In genomic region chr4:21514022-21514421, GRCh38 we compare ENCODE assay signal across 27 cellular contexts.
DNase-seq lines count a peak whose midpoint lies in the region; ATAC-seq, FAIRE-seq and TF ChIP-seq lines count a peak whose summit lies in the region.
"Had no signal": no experiment of that assay in that cellular context is flagged by ENCODE, and none has a peak within 500 bp of the region (broad histone marks: within the 10 kb centered on the region; RNA-seq: fewer than 3 reads in every experiment).

No MANE protein-coding gene starts in this region.

- no peak for FAIRE-seq in endothelial cell of umbilical vein (lab: Jason Lieb, UNC)
- FAIRE-seq: A204.1, G401.6, GM12891, GM19239 had no signal

- dilution Hi-C loops in endothelial cell of umbilical vein (cut with MboI; ENCODE audit: extremely low pct_ligation_motif_present, low sequenced_read_pairs): no loop called here

- TF ChIP-seq CTCF in GM23338 (conservative IDR thresholded peaks at IDR 0.05; ENCODE audit: low read depth in 2 of 2) (no peak), endothelial cell of umbilical vein (IDR thresholded peaks at IDR 0.05; ENCODE audit: extremely low read depth in 1 of 2, insufficient read depth in 1 of 2, low read depth in 1 of 2, low read length in 2 of 2) (no peak)

- H4K20me1 ChIP-seq in GM23338 (replicated peaks; ENCODE audit: insufficient read depth) (no peaks in the 10 kb centered on the region), endothelial cell of umbilical vein (replicated peaks; ENCODE audit: control insufficient read depth, extremely low read depth, insufficient read depth, low read length) (no peaks in the 10 kb centered on the region)
- H4K20me1 ChIP-seq: BLaER1 had no signal

- H3K4me1 ChIP-seq in GM23338 (ENCODE audit: insufficient read depth): no peaks in the 10 kb centered on the region
- H3K4me1 ChIP-seq in endothelial cell of umbilical vein (ENCODE audit: control insufficient read depth, extremely low read depth, insufficient read depth, low read length): no peaks in the 10 kb centered on the region
- H3K4me1 ChIP-seq: BLaER1 had no signal

- peaks cover 3% of the 10 kb centered on the region for H3K27me3 Mint-ChIP-seq in GM23338 (ENCODE audit: insufficient read depth, low read depth, poor library complexity)
- H3K27me3 Mint-ChIP-seq: CD4-positive, alpha-beta memory T cell; CD4-positive, CD25-positive, alpha-beta regulatory T cell; CD8-positive, alpha-beta memory T cell had no signal

- no TSS peak for BruUV-seq in endothelial cell of umbilical vein (replicated peaks; lab: Mats Ljungman, UMichigan)

- H3K9ac ChIP-seq in endothelial cell of umbilical vein (replicated peaks; ENCODE audit: extremely low read depth, insufficient read depth, low read length): no peak overlapping the region
- H3K9ac ChIP-seq: BLaER1 had no signal

- CTCF ChIA-PET in endothelial cell of umbilical vein (lab: Charles Lee): interaction anchor here (0.8 to 11.0 kb wide), 7 partner anchors 17 to 875 kb away, joined by 3 to 403 read pairs (median 3); no protein-coding TSS in a partner anchor

- 0 out of 2 replicates have a peak overlapping the region, but pooled peaks have one; percentile 11 for H2AFZ ChIP-seq in GM23338
- H2AFZ ChIP-seq in endothelial cell of umbilical vein (ENCODE audit: low read depth, low read length): no peak overlapping the region

- intact Hi-C loops in endothelial cell of umbilical vein (cut with micrococcal nuclease): loop anchor here (5.0 to 10.0 kb wide), 2 partner anchors 141 to 1178 kb away; partner anchors contain the start of gene GBA3

- in situ Hi-C loops in G401 (cut with HindIII; ENCODE audit: low sequenced_read_pairs) (no loop called here), KBM-7 (cut with MboI; ENCODE audit: low pct_unique_long_range_greater_than_20kb, low sequenced_read_pairs) (loop anchor here (25.0 kb wide), 1 partner anchor 248 kb away; no protein-coding TSS in a partner anchor)

- H3K36me3 ChIP-seq in GM23338 (ENCODE audit: insufficient read depth): no peaks in the 10 kb centered on the region
- H3K36me3 ChIP-seq in endothelial cell of umbilical vein (ENCODE audit: control insufficient read depth in 2 of 2, extremely low read depth in 1 of 2, insufficient read depth in 2 of 2, low read length in 2 of 2): no peaks in the 10 kb centered on the region
- H3K36me3 ChIP-seq: BLaER1 had no signal

- POLR2A ChIA-PET in endothelial cell of umbilical vein (lab: Charles Lee): no interaction called here

- no peaks in the 10 kb centered on the region for H3K79me2 ChIP-seq in GM23338 (replicated peaks; ENCODE audit: insufficient read depth)
- no peaks in the 10 kb centered on the region for H3K79me2 ChIP-seq in endothelial cell of umbilical vein (ENCODE audit: control insufficient read depth, insufficient read depth, low read length)

- peaks cover 2% of the 10 kb centered on the region; the same call in 1 of the 2 replicates for H3K9me2 ChIP-seq in GM23338 (ENCODE audit: insufficient read depth)

- H3K9me3 Mint-ChIP-seq in GM23338: no peaks in the 10 kb centered on the region; the same call in 2 of the 3 replicates

- no peak overlapping the region for H3K27ac Mint-ChIP-seq in GM23338
- H3K27ac Mint-ChIP-seq: CD14-positive monocyte; CD4-positive, alpha-beta memory T cell; CD4-positive, CD25-positive, alpha-beta regulatory T cell; CD8-positive, alpha-beta memory T cell had no signal

- no peak overlapping the region; the same call in 1 of the 2 replicates for H3K27ac ChIP-seq in GM23338 (ENCODE audit: low read depth)
- no peak overlapping the region for H3K27ac ChIP-seq in endothelial cell of umbilical vein (ENCODE audit: insufficient read depth, low read depth, low read length)
- H3K27ac ChIP-seq: BLaER1 had no signal

- ATAC-seq in GM23338: no peak

- H3K4me3 ChIP-seq in GM23338 (no peak overlapping the region), endothelial cell of umbilical vein (replicated peaks in 1 of 3; ENCODE audit: insufficient read depth in 1 of 3, low read depth in 1 of 3, low read length in 3 of 3) (no peak overlapping the region)
- H3K4me3 ChIP-seq: BLaER1 had no signal

- H3K27me3 ChIP-seq in GM23338 (ENCODE audit: insufficient read depth) (no peaks in the 10 kb centered on the region), endothelial cell of umbilical vein (ENCODE audit: control insufficient read depth in 2 of 2, insufficient read depth in 2 of 2, low read length in 2 of 2) (peaks cover 33 to 58% of the 10 kb centered on the region in 2 experiments)
- H3K27me3 ChIP-seq: BE2C, BLaER1 had no signal

- H3K4me3 Mint-ChIP-seq in GM23338: no peak overlapping the region
- H3K4me3 Mint-ChIP-seq: CD14-positive monocyte; CD4-positive, alpha-beta memory T cell; CD4-positive, CD25-positive, alpha-beta regulatory T cell; CD8-positive, alpha-beta memory T cell had no signal

- H3K4me1 Mint-ChIP-seq in GM23338: peaks cover 9% of the 10 kb centered on the region
- H3K4me1 Mint-ChIP-seq: CD14-positive monocyte; CD4-positive, alpha-beta memory T cell; CD4-positive, CD25-positive, alpha-beta regulatory T cell; CD8-positive, alpha-beta memory T cell had no signal

- no peak for TF ChIP-seq POLR2A in endothelial cell of umbilical vein (IDR thresholded peaks at IDR 0.05; ENCODE audit: low read depth, low read length)

- H3K9me1 ChIP-seq in endothelial cell of umbilical vein (replicated peaks; ENCODE audit: control insufficient read depth, extremely low read depth, insufficient read depth, low read length): no peaks in the 10 kb centered on the region

- H3K9me3 ChIP-seq in endothelial cell of umbilical vein (replicated peaks; ENCODE audit: control insufficient read depth, insufficient read depth, low read length): no peaks in the 10 kb centered on the region
- H3K9me3 ChIP-seq: BE2C, BLaER1 had no signal

- H3F3A ChIP-seq in GM23338 (replicated peaks; ENCODE audit: low read depth): no peaks in the 10 kb centered on the region

- DNase-seq in G401 (ENCODE audit: low spot score) (peak; percentile 26), GM23338 (ENCODE audit: low spot score) (no peak), endothelial cell of umbilical vein (ENCODE audit: low read depth, low spot score) (peak; percentile 9), NOMO-1 treated with DMSO at 0.1 percent for 48 hours (lab: John Stamatoyannopoulos, UW; ENCODE audit: unreplicated experiment) (no peak), KBM-7 (no peak), amygdala (lab: John Stamatoyannopoulos, UW) (no peak)
- DNase-seq: 8988T; ACHN; BE2C; C1 segment of cervical spinal cord; CD4-positive, alpha-beta memory T cell; CD4-positive, CD25-positive, alpha-beta regulatory T cell; CD8-positive, alpha-beta memory T cell; COR-L47; DMS 273 treated with DMSO at 0.1 percent for 48 hours; DMS153; DMS53; DMS79; DND-41; EL; GF-D8 had no signal

- H3K4me2 ChIP-seq in GM23338 (no peak overlapping the region), endothelial cell of umbilical vein (ENCODE audit: insufficient read depth, low read length) (no peak overlapping the region)
- H3K4me2 ChIP-seq: BLaER1 had no signal

- no peaks in the 10 kb centered on the region for H3K36me3 Mint-ChIP-seq in GM23338 (ENCODE audit: low read depth)
- H3K36me3 Mint-ChIP-seq: CD14-positive monocyte; CD4-positive, alpha-beta memory T cell; CD4-positive, CD25-positive, alpha-beta regulatory T cell; CD8-positive, alpha-beta memory T cell had no signal

TF ChIP-seq in GM23338, 12 proteins besides CTCF, POLR2A, EP300 and RAD21 (continues in another document):
- TF ChIP-seq EZH2phosphoT487 (IDR thresholded peaks at IDR 0.05; ENCODE audit: unreplicated experiment) (no peak), ZNF114 (CRISPR knock-in tag; IDR thresholded peaks at IDR 0.05) (no peak), STAT1 (IDR thresholded peaks at IDR 0.05; ENCODE audit: unreplicated experiment) (no peak), POLR2AphosphoS5 (IDR thresholded peaks at IDR 0.05; ENCODE audit: low read depth) (no peak), NANOG (IDR thresholded peaks at IDR 0.05; ENCODE audit: borderline replicate concordance) (no peak)
- TF ChIP-seq, protein P1, sequence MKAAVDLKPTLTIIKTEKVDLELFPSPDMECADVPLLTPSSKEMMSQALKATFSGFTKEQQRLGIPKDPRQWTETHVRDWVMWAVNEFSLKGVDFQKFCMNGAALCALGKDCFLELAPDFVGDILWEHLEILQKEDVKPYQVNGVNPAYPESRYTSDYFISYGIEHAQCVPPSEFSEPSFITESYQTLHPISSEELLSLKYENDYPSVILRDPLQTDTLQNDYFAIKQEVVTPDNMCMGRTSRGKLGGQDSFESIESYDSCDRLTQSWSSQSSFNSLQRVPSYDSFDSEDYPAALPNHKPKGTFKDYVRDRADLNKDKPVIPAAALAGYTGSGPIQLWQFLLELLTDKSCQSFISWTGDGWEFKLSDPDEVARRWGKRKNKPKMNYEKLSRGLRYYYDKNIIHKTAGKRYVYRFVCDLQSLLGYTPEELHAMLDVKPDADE (IDR thresholded peaks at IDR 0.05): no peak

TF ChIP-seq in endothelial cell of umbilical vein, 7 proteins besides CTCF, POLR2A, EP300 and RAD21:
- TF ChIP-seq MAX (IDR thresholded peaks at IDR 0.05; ENCODE audit: insufficient read depth, insufficient read length): no peak
- no peak for TF ChIP-seq GATA2 (IDR thresholded peaks at IDR 0.05; ENCODE audit: insufficient read depth, insufficient read length, low read depth, low read length)
- TF ChIP-seq FOS (IDR thresholded peaks at IDR 0.05; ENCODE audit: borderline replicate concordance, insufficient read depth, low read length): no peak
- no peak for TF ChIP-seq MYC (IDR thresholded peaks at IDR 0.05; ENCODE audit: low read depth, low read length)
- TF ChIP-seq POLR2AphosphoS5 (IDR thresholded peaks at IDR 0.05; ENCODE audit: insufficient read depth, low read depth, low read length): no peak
- no peak for TF ChIP-seq EZH2 (IDR thresholded peaks at IDR 0.05; ENCODE audit: borderline replicate concordance, low read depth, low read length, severe bottlenecking)
- TF ChIP-seq JUN (IDR thresholded peaks at IDR 0.05; ENCODE audit: borderline replicate concordance, insufficient read depth, insufficient read length, low read depth): no peak

Comparison
In these comparisons a context has a peak if more than half of its experiments do, and no peak if none do; other contexts are left out.
1. DNase-seq: peak in G401 (single experiment) and endothelial cell of umbilical vein (single experiment); none in GM23338 (single experiment), NOMO-1 treated with DMSO at 0.1 percent for 48 hours (single experiment), KBM-7 (single experiment) and amygdala (0 of 56).